In genomic region chr18:59232309-59233016, GRCh38 we compare ENCODE assay signal across 31 cellular contexts. TPM values are rescaled to one million over a fixed set of nuclear protein-coding genes. Genes with fewer than 3 reads are reported as not detected.
DNase-seq lines count a peak whose midpoint lies in the region; ATAC-seq, FAIRE-seq and TF ChIP-seq lines count a peak whose summit lies in the region.
"Had no signal": no experiment of that assay in that cellular context is flagged by ENCODE, and none has a peak within 500 bp of the region (broad histone marks: within the 10 kb centered on the region; RNA-seq: fewer than 3 reads in every experiment).

No MANE protein-coding gene starts in this region.

- H2AFZ ChIP-seq in neural progenitor cell (replicated peaks) = no peak overlapping the region

- TF ChIP-seq CTCF in WTC11 (IDR thresholded peaks at IDR 0.05) (no peak), neural progenitor cell (IDR thresholded peaks at IDR 0.05) (no peak)

- H3K4me1 Mint-ChIP-seq in WTC11 (0 out of 2 replicates have a peak, but pooled peaks cover 3% of the 10 kb centered on the region), neural progenitor cell (peaks cover 3% of the 10 kb centered on the region)
- no peaks in the 10 kb centered on the region for H3K4me1 Mint-ChIP-seq in activated naive CD8-positive, alpha-beta T cell treated with anti-CD3 and anti-CD28 coated beads for 36 hours
- H3K4me1 Mint-ChIP-seq: activated naive CD8-positive, alpha-beta T cell treated with anti-CD3 and anti-CD28 coated beads, Interleukin-2, amount 10 ng/mL, durations not matched to agents 7 days and 5 days; mesothelial cell of epicardium; naive thymus-derived CD8-positive, alpha-beta T cell had no signal

- FAIRE-seq in GM12891 (lab: Jason Lieb, UNC) (no peak), small intestine (lab: Jason Lieb, UNC) (no peak)
- FAIRE-seq: A549, endothelial cell of umbilical vein, HepG2 had no signal

- H3K4me3 ChIP-seq in neural progenitor cell (no peak overlapping the region), small intestine (ENCODE audit: low read depth in 1 of 2, low read length in 2 of 2) (no peak overlapping the region)
- H3K4me3 ChIP-seq: A549, left lung, skin epidermis had no signal

- TF ChIP-seq POLR2A in GM12891 (IDR thresholded peaks at IDR 0.05; ENCODE audit: low read depth, low read length) = no peak

- H3K27ac Mint-ChIP-seq in WTC11 = no peak overlapping the region
- H3K27ac Mint-ChIP-seq in neural progenitor cell = no peak overlapping the region
- H3K27ac Mint-ChIP-seq in activated naive CD8-positive, alpha-beta T cell treated with anti-CD3 and anti-CD28 coated beads for 36 hours = no peak overlapping the region
- H3K27ac Mint-ChIP-seq: activated CD4-positive, alpha-beta memory T cell treated with anti-CD3 and anti-CD28 coated beads for 36 hours; activated naive CD8-positive, alpha-beta T cell treated with anti-CD3 and anti-CD28 coated beads, Interleukin-2, amount 10 ng/mL, durations not matched to agents 7 days and 5 days; mesothelial cell of epicardium; naive thymus-derived CD8-positive, alpha-beta T cell; type B pancreatic cell had no signal

- no peak overlapping the region for H3K27ac ChIP-seq in neural progenitor cell
- H3K27ac ChIP-seq in small intestine (ENCODE audit: low read depth in 1 of 2, low read length in 1 of 2) = no peak overlapping the region
- H3K27ac ChIP-seq: A549, left lung, skin epidermis had no signal

- H3K36me3 Mint-ChIP-seq in WTC11 = no peaks in the 10 kb centered on the region
- H3K36me3 Mint-ChIP-seq in neural progenitor cell = no peaks in the 10 kb centered on the region
- no peaks in the 10 kb centered on the region for H3K36me3 Mint-ChIP-seq in activated naive CD8-positive, alpha-beta T cell treated with anti-CD3 and anti-CD28 coated beads for 36 hours
- H3K36me3 Mint-ChIP-seq: activated CD4-positive, alpha-beta memory T cell treated with anti-CD3 and anti-CD28 coated beads for 36 hours; activated naive CD8-positive, alpha-beta T cell treated with anti-CD3 and anti-CD28 coated beads, Interleukin-2, amount 10 ng/mL, durations not matched to agents 7 days and 5 days; mesothelial cell of epicardium; type B pancreatic cell had no signal

- H3F3A ChIP-seq in neural progenitor cell (ENCODE audit: low read depth) = peaks cover 12% of the 10 kb centered on the region

- POLR2A ChIA-PET in WTC11 (lab: Charles Lee) = no interaction called here

- DNase-seq in NCI-H82 (lab: John Stamatoyannopoulos, UW) (peak; percentile 35), NCI-H82 treated with DMSO at 0.1 percent for 48 hours (lab: John Stamatoyannopoulos, UW; ENCODE audit: unreplicated experiment) (no peak), NCI-H2171 (lab: John Stamatoyannopoulos, UW) (peak; percentile 44), WTC11 (ENCODE audit: low spot score) (no peak), neural progenitor cell (ENCODE audit: low spot score) (peak; percentile 20), GM12891 (ENCODE audit: insufficient read length, low spot score) (no peak), small intestine (no peak)
- DNase-seq in activated naive CD8-positive, alpha-beta T cell treated with anti-CD3 and anti-CD28 coated beads for 36 hours = no peak
- DNase-seq: activated CD4-positive, alpha-beta memory T cell treated with anti-CD3 and anti-CD28 coated beads for 36 hours; activated CD4-positive, CD25-positive, alpha-beta regulatory T cell; activated effector memory CD4-positive, alpha-beta T cell treated with Interleukin-2 at 50 U/mL for 16 hours; activated naive CD8-positive, alpha-beta T cell treated with anti-CD3 and anti-CD28 coated beads, Interleukin-2, amount 10 ng/mL, durations not matched to agents 7 days and 5 days; central memory CD4-positive, alpha-beta T cell; dermis blood vessel endothelial cell; DND-41; head of caudate nucleus; Kasumi-1; left lung; naive thymus-derived CD8-positive, alpha-beta T cell; NCI-H2029 treated with DMSO at 0.1 percent for 48 hours; stimulated activated CD4-positive, alpha-beta T cell treated with anti-CD3 and anti-CD28 coated beads, Interleukin-1b, Interleukin-23, amount 100 ng/mL, for 48 hours; SW 1271 had no signal

- H3K79me2 ChIP-seq in neural progenitor cell (ENCODE audit: low read depth) = no peaks in the 10 kb centered on the region

- peak; percentile 99 for ATAC-seq in WTC11
- ATAC-seq: A549; HepG2; left lung; naive thymus-derived CD8-positive, alpha-beta T cell had no signal

- H3K9me3 ChIP-seq in neural progenitor cell (ENCODE audit: low read depth) (no peaks in the 10 kb centered on the region), small intestine (ENCODE audit: control insufficient read depth, low read depth) (no peaks in the 10 kb centered on the region)
- H3K9me3 ChIP-seq: A549, left lung had no signal

- WGBS in small intestine, 3 donors = 58 to 66% (median 66%) methylated on average over 5 of the region's 5 CpGs

- peaks cover 14% of the 10 kb centered on the region for H3K9me3 Mint-ChIP-seq in WTC11
- no peaks in the 10 kb centered on the region for H3K9me3 Mint-ChIP-seq in neural progenitor cell
- peaks cover 2% of the 10 kb centered on the region for H3K9me3 Mint-ChIP-seq in activated naive CD8-positive, alpha-beta T cell treated with anti-CD3 and anti-CD28 coated beads for 36 hours
- H3K9me3 Mint-ChIP-seq: activated CD4-positive, alpha-beta memory T cell treated with anti-CD3 and anti-CD28 coated beads for 36 hours; activated naive CD8-positive, alpha-beta T cell treated with anti-CD3 and anti-CD28 coated beads, Interleukin-2, amount 10 ng/mL, durations not matched to agents 7 days and 5 days; mesothelial cell of epicardium; type B pancreatic cell had no signal

- H3K27me3 Mint-ChIP-seq in WTC11 (ENCODE audit: low read depth) (peaks cover 53% of the 10 kb centered on the region), neural progenitor cell (ENCODE audit: insufficient read depth, low read depth) (peaks cover 6% of the 10 kb centered on the region)
- H3K27me3 Mint-ChIP-seq in activated naive CD8-positive, alpha-beta T cell treated with anti-CD3 and anti-CD28 coated beads for 36 hours = peaks cover 55% of the 10 kb centered on the region

- H3K4me1 ChIP-seq in neural progenitor cell (no peaks in the 10 kb centered on the region), small intestine (ENCODE audit: control insufficient read depth in 2 of 2, insufficient read depth in 1 of 2, low read depth in 1 of 2, low read length in 1 of 2) (no peaks in the 10 kb centered on the region)
- H3K4me1 ChIP-seq: A549, left lung had no signal

- CTCF ChIA-PET in WTC11 (lab: Charles Lee) = interaction anchor here (0.7 to 2.9 kb wide), 3 partner anchors 12 to 170 kb away, joined by 3 to 10 read pairs (median 6); partner anchors contain the start of gene GRP

- H3K4me3 Mint-ChIP-seq in WTC11 (no peak overlapping the region), neural progenitor cell (no peak overlapping the region)
- H3K4me3 Mint-ChIP-seq in activated naive CD8-positive, alpha-beta T cell treated with anti-CD3 and anti-CD28 coated beads for 36 hours = no peak overlapping the region
- H3K4me3 Mint-ChIP-seq: activated CD4-positive, alpha-beta memory T cell treated with anti-CD3 and anti-CD28 coated beads for 36 hours; activated naive CD8-positive, alpha-beta T cell treated with anti-CD3 and anti-CD28 coated beads, Interleukin-2, amount 10 ng/mL, durations not matched to agents 7 days and 5 days; mesothelial cell of epicardium; naive thymus-derived CD8-positive, alpha-beta T cell; type B pancreatic cell had no signal

- H4K20me1 ChIP-seq in neural progenitor cell (ENCODE audit: low read depth) = no peaks in the 10 kb centered on the region

- H3K36me3 ChIP-seq in neural progenitor cell = no peaks in the 10 kb centered on the region
- no peaks in the 10 kb centered on the region for H3K36me3 ChIP-seq in small intestine (ENCODE audit: control insufficient read depth in 2 of 2, insufficient read depth in 2 of 2, low read length in 2 of 2)
- H3K36me3 ChIP-seq: left lung had no signal

- no peak overlapping the region for H3K9ac ChIP-seq in neural progenitor cell

- no peak overlapping the region for H3K4me2 ChIP-seq in neural progenitor cell
- H3K4me2 ChIP-seq: A549 had no signal

- H3K27me3 ChIP-seq in neural progenitor cell (peaks cover 42% of the 10 kb centered on the region), small intestine (ENCODE audit: control insufficient read depth in 2 of 2, insufficient read depth in 2 of 2, low read length in 2 of 2) (no peaks in the 10 kb centered on the region)

TF ChIP-seq in WTC11, 78 proteins besides CTCF, POLR2A, EP300 and RAD21:
- no peak for TF ChIP-seq GRHL2 (CRISPR knock-in tag; IDR thresholded peaks at IDR 0.05; ENCODE audit: insufficient replicate concordance, severe bottlenecking)
- TF ChIP-seq TCF7 (CRISPR knock-in tag; IDR thresholded peaks at IDR 0.05; ENCODE audit: low read depth) = no peak
- no peak for TF ChIP-seq ZNF317 (CRISPR knock-in tag; IDR thresholded peaks at IDR 0.05; ENCODE audit: borderline replicate concordance, low read depth)

TF ChIP-seq in GM12891, 5 proteins besides CTCF, POLR2A, EP300 and RAD21:
- TF ChIP-seq POLR2AphosphoS5 (IDR thresholded peaks at IDR 0.05; ENCODE audit: low read depth, low read length) = no peak
- no peak for TF ChIP-seq POU2F2 (IDR thresholded peaks at IDR 0.05; ENCODE audit: low read depth, low read length)
- no peak for TF ChIP-seq PAX5 (IDR thresholded peaks at IDR 0.05; ENCODE audit: insufficient read depth, low read length, severe bottlenecking)
- TF ChIP-seq TAF1 (IDR thresholded peaks at IDR 0.05; ENCODE audit: low read depth, low read length) = no peak
- no peak for TF ChIP-seq SPI1 (IDR thresholded peaks at IDR 0.05; ENCODE audit: low read depth, low read length)

RNA-seq across cellular contexts. Expression of gene GRP, which starts 12.5 kb away (rescaled TPM):
- total RNA-seq in WTC11 (2021) (0.22 TPM in 1 of 3 replicates, not detected in the others), neural progenitor cell (ENCODE audit: low replicate concordance) (2.1 TPM in 1 of 2 replicates, not detected in the other)
- not detected for polyA plus RNA-seq in GM12891 (2012; ENCODE audit: low read depth, missing spikeins)
- polyA plus RNA-seq in small intestine = under 1 TPM in 1 of 3 donors, not detected in 2; 0.18 TPM
- total RNA-seq in activated naive CD8-positive, alpha-beta T cell treated with anti-CD3 and anti-CD28 coated beads for 36 hours = not detected
- total RNA-seq: activated CD4-positive, alpha-beta memory T cell treated with anti-CD3 and anti-CD28 coated beads for 36 hours; activated naive CD8-positive, alpha-beta T cell treated with anti-CD3 and anti-CD28 coated beads, Interleukin-2, amount 10 ng/mL, durations not matched to agents 7 days and 5 days; dermis blood vessel endothelial cell; endothelial cell of umbilical vein; HepG2; mesothelial cell of epicardium; naive thymus-derived CD8-positive, alpha-beta T cell; OCI-LY7; omental fat pad had no signal
- polyA plus RNA-seq: A549; endothelial cell of umbilical vein; HepG2; naive thymus-derived CD8-positive, alpha-beta T cell had no signal

RNA-seq across cellular contexts. Expression of gene RAX, which starts 40.8 kb away (rescaled TPM):
- total RNA-seq in WTC11 (2021) (0.57 to 0.94 TPM (median 0.89 TPM) in 3 replicates), neural progenitor cell (ENCODE audit: low replicate concordance) (20.7 and 78.1 TPM in 2 replicates)
- not detected for polyA plus RNA-seq in GM12891 (2012; ENCODE audit: low read depth, missing spikeins)
- polyA plus RNA-seq in small intestine = under 1 TPM in 1 of 3 donors, not detected in 2; 0.01 TPM
- total RNA-seq in activated naive CD8-positive, alpha-beta T cell treated with anti-CD3 and anti-CD28 coated beads for 36 hours = not detected
- total RNA-seq: activated naive CD8-positive, alpha-beta T cell treated with anti-CD3 and anti-CD28 coated beads, Interleukin-2, amount 10 ng/mL, durations not matched to agents 7 days and 5 days; dermis blood vessel endothelial cell; endothelial cell of umbilical vein; HepG2; left lung; mesothelial cell of epicardium; naive thymus-derived CD8-positive, alpha-beta T cell; OCI-LY7; omental fat pad had no signal
- polyA plus RNA-seq: A549; BJ; endothelial cell of umbilical vein; HepG2; naive thymus-derived CD8-positive, alpha-beta T cell had no signal

Comparison
In these comparisons a context has a peak if more than half of its experiments do, and no peak if none do; other contexts are left out.
1. DNase-seq: peak in NCI-H82 (single experiment), NCI-H2171 (single experiment) and neural progenitor cell (single experiment); none in NCI-H82 treated with DMSO at 0.1 percent for 48 hours (single experiment), WTC11 (single experiment), GM12891 (single experiment), small intestine (single experiment) and activated naive CD8-positive, alpha-beta T cell treated with anti-CD3 and anti-CD28 coated beads for 36 hours (single experiment).
2. RNA of gene RAX, which starts 40.8 kb away (total RNA-seq): 20.7 to 78.1 TPM in neural progenitor cell; 0.57 to 0.94 TPM in WTC11 and not detected in activated naive CD8-positive, alpha-beta T cell treated with anti-CD3 and anti-CD28 coated beads for 36 hours; every median in the first group is over 10 times any median in the second.